ENCODE assay signal across 8 cellular contexts in the genomic region with DNA sequence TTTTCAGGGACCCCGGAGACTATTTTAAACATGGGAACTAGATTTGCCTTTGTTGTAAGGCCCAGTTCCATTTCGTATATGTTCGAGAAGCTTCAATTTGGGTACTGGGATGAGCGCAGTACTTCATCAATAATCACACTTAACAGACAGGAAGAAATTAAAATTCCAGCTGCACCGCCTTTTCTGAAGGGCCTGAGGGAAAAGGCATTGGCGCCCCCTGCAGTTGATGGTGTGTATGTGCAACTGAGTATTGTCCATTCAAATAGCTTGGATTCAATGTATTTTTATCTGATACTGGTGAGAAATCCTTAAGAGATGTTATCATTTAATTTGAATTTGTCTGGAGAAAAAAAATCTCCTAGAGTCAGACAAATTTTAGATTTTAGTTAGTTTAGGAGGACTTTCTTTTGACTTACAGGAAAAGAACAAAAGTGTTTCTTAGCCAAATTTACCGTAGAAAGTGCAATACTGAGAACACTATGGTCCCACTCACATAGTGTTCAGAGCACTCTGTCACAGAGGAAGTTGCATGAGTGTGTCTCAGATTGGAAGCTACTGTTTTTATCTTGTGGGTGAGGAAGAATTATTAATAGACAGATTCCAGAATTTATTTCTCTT. TPM values are rescaled to one million over a fixed set of nuclear protein-coding genes. Genes with fewer than 3 reads are reported as not detected.
DNase-seq lines count a peak whose midpoint lies in the region; ATAC-seq and TF ChIP-seq lines count a peak whose summit lies in the region.

No MANE protein-coding gene starts in this region.

- TF ChIP-seq CTCF in left lung (IDR thresholded peaks at IDR 0.05): peak; percentile 80 to 82

- H3K9me3 ChIP-seq in SJSA1 (replicated peaks): no peaks in the 10 kb centered on the region
- H3K9me3 ChIP-seq in left lung: no peaks in the 10 kb centered on the region

- peaks cover 3% of the 10 kb centered on the region for H3K4me1 ChIP-seq in SJSA1 (replicated peaks)
- peaks cover 3 to 8% of the 10 kb centered on the region in 2 donors for H3K4me1 ChIP-seq in left lung

- TF ChIP-seq RAD21 in Ishikawa (IDR thresholded peaks at IDR 0.05; ENCODE audit: low read depth): peak; percentile 91

- no peak overlapping the region for H3K4me3 ChIP-seq in SJSA1
- H3K4me3 ChIP-seq in left lung: no peak overlapping the region

- no peaks in the 10 kb centered on the region for H3K36me3 ChIP-seq in SJSA1
- no peaks in the 10 kb centered on the region for H3K36me3 ChIP-seq in left lung

- ATAC-seq in left lung (peak; percentile 74), GM18909 (IDR thresholded peaks at IDR 0.05; ENCODE audit: poor library complexity, unreplicated experiment) (no peak)

- no peak for TF ChIP-seq EP300 in Ishikawa (IDR thresholded peaks at IDR 0.05; ENCODE audit: borderline replicate concordance)

- peaks cover 15% of the 10 kb centered on the region for H3K27me3 ChIP-seq in SJSA1 (replicated peaks)
- peaks cover 17 to 63% of the 10 kb centered on the region in 2 donors for H3K27me3 ChIP-seq in left lung

- no peak overlapping the region for H3K27ac ChIP-seq in SJSA1
- no peak overlapping the region for H3K27ac ChIP-seq in left lung

- intact Hi-C loops in left lung (cut with DNase I): loop anchor here in 1 of 2 donors (10.0 kb wide), 1 partner anchor 316 kb away; no protein-coding TSS in a partner anchor

- DNase-seq in DMS53 treated with DMSO at 0.1 percent for 48 hours (lab: John Stamatoyannopoulos, UW; ENCODE audit: unreplicated experiment): peak; percentile 54
- DNase-seq in SJSA1 (ENCODE audit: low read depth in 1 of 2, low spot score in 2 of 2): peak; percentile 31 to 53
- peak; percentile 43 for DNase-seq in cerebellar cortex (ENCODE audit: low spot score)
- peak; percentile 47 to 75 for DNase-seq in left lung
- DNase-seq in stimulated activated CD4-positive, alpha-beta T cell treated with anti-CD3 and anti-CD28 coated beads, TNF-alpha, amount 100 ng/mL, for 48 hours (ENCODE audit: low read depth in 3 of 3): peak; percentile 17 to 40 (median 28)
- no peak for DNase-seq in GOT3 (lab: John Stamatoyannopoulos, UW)

TF ChIP-seq in Ishikawa, 13 proteins besides CTCF, POLR2A, EP300 and RAD21:
- TF ChIP-seq YY1 (IDR thresholded peaks at IDR 0.05; ENCODE audit: low read depth): no peak
- TF ChIP-seq, protein P1, sequence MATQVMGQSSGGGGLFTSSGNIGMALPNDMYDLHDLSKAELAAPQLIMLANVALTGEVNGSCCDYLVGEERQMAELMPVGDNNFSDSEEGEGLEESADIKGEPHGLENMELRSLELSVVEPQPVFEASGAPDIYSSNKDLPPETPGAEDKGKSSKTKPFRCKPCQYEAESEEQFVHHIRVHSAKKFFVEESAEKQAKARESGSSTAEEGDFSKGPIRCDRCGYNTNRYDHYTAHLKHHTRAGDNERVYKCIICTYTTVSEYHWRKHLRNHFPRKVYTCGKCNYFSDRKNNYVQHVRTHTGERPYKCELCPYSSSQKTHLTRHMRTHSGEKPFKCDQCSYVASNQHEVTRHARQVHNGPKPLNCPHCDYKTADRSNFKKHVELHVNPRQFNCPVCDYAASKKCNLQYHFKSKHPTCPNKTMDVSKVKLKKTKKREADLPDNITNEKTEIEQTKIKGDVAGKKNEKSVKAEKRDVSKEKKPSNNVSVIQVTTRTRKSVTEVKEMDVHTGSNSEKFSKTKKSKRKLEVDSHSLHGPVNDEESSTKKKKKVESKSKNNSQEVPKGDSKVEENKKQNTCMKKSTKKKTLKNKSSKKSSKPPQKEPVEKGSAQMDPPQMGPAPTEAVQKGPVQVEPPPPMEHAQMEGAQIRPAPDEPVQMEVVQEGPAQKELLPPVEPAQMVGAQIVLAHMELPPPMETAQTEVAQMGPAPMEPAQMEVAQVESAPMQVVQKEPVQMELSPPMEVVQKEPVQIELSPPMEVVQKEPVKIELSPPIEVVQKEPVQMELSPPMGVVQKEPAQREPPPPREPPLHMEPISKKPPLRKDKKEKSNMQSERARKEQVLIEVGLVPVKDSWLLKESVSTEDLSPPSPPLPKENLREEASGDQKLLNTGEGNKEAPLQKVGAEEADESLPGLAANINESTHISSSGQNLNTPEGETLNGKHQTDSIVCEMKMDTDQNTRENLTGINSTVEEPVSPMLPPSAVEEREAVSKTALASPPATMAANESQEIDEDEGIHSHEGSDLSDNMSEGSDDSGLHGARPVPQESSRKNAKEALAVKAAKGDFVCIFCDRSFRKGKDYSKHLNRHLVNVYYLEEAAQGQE (IDR thresholded peaks at IDR 0.05; ENCODE audit: low read depth): no peak
- TF ChIP-seq CEBPB (IDR thresholded peaks at IDR 0.05): no peak
- TF ChIP-seq TCF12 (IDR thresholded peaks at IDR 0.05; ENCODE audit: low read depth): no peak
- TF ChIP-seq FOXM1 (IDR thresholded peaks at IDR 0.05; ENCODE audit: borderline replicate concordance, low read depth): 0 out of 2 replicates have a peak, but pooled peaks have one; percentile 10
- peak; percentile 61 for TF ChIP-seq TEAD4 (IDR thresholded peaks at IDR 0.05)
- TF ChIP-seq, protein P2, sequence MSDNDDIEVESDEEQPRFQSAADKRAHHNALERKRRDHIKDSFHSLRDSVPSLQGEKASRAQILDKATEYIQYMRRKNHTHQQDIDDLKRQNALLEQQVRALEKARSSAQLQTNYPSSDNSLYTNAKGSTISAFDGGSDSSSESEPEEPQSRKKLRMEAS (IDR thresholded peaks at IDR 0.05): no peak
- no peak for TF ChIP-seq NFIC (IDR thresholded peaks at IDR 0.05)
- TF ChIP-seq ZBTB7A (IDR thresholded peaks at IDR 0.05; ENCODE audit: low read depth): no peak
- TF ChIP-seq EGR1 (IDR thresholded peaks at IDR 0.05): no peak

RNA-seq across cellular contexts. Expression of a gene that starts 5.4 kb away (rescaled TPM):
- not detected in 2 replicates for total RNA-seq in SJSA1 (2014; rRNA removed; shearing (Covaris generic))
- 10 to 100 TPM in 1 of 2 donors, 1 to 10 TPM in 1; 3.7 to 26.6 TPM for total RNA-seq in left lung
